In genomic region chr6:151196571-151196970, GRCh38 we compare ENCODE assay signal across 20 cellular contexts. TPM values are rescaled to one million over a fixed set of nuclear protein-coding genes. Genes with fewer than 3 reads are reported as not detected.
DNase-seq lines count a peak whose midpoint lies in the region; ATAC-seq and TF ChIP-seq lines count a peak whose summit lies in the region.
"Had no signal": no experiment of that assay in that cellular context is flagged by ENCODE, and none has a peak within 500 bp of the region (broad histone marks: within the 10 kb centered on the region; RNA-seq: fewer than 3 reads in every experiment).

No MANE protein-coding gene starts in this region.

- H3K36me3 ChIP-seq in colonic mucosa (no peaks in the 10 kb centered on the region), spleen (no peaks in the 10 kb centered on the region)

- H3K27ac Mint-ChIP-seq in activated CD4-positive, alpha-beta T cell treated with anti-CD3 and anti-CD28 coated beads, Interleukin-2, amount 10 ng/mL, durations not matched to agents 24 days and 14 days, result no peak overlapping the region
- H3K27ac Mint-ChIP-seq: activated CD4-positive, alpha-beta T cell treated with anti-CD3 and anti-CD28 coated beads, Interleukin-2, amount 10 ng/mL, durations not matched to agents 7 days and 5 days; activated T-helper 1 cell treated with anti-CD3 and anti-CD28 coated beads, Interleukin-12 subunit alpha, Interleukin-12 subunit beta, Interleukin-2, Interleukin-4 antibody, amounts not matched to agents 30 ng/mL and 10 ng/mL and 1 ng/mL, durations not matched to agents 14 hours and 24 hours and 36 hours; HFFc6; memory B cell; T-helper 17 cell had no signal

- H3K9me3 ChIP-seq in colonic mucosa, result no peaks in the 10 kb centered on the region
- H3K9me3 ChIP-seq in right cardiac atrium (ENCODE audit: control insufficient read depth, low read length), result no peaks in the 10 kb centered on the region
- H3K9me3 ChIP-seq in spleen, result no peaks in the 10 kb centered on the region

- no peaks in the 10 kb centered on the region for H3K9me3 Mint-ChIP-seq in activated CD4-positive, alpha-beta T cell treated with anti-CD3 and anti-CD28 coated beads, Interleukin-2, amount 10 ng/mL, durations not matched to agents 24 days and 14 days
- H3K9me3 Mint-ChIP-seq: activated CD4-positive, alpha-beta T cell treated with anti-CD3 and anti-CD28 coated beads, Interleukin-2, amount 10 ng/mL, durations not matched to agents 7 days and 5 days; activated T-helper 1 cell treated with anti-CD3 and anti-CD28 coated beads, Interleukin-12 subunit alpha, Interleukin-12 subunit beta, Interleukin-2, Interleukin-4 antibody, amounts not matched to agents 30 ng/mL and 10 ng/mL and 1 ng/mL, durations not matched to agents 14 hours and 24 hours and 36 hours; HFFc6; memory B cell had no signal

- H3K4me3 Mint-ChIP-seq in activated CD4-positive, alpha-beta T cell treated with anti-CD3 and anti-CD28 coated beads, Interleukin-2, amount 10 ng/mL, durations not matched to agents 24 days and 14 days, result no peak overlapping the region
- H3K4me3 Mint-ChIP-seq: activated CD4-positive, alpha-beta T cell treated with anti-CD3 and anti-CD28 coated beads, Interleukin-2, amount 10 ng/mL, durations not matched to agents 7 days and 5 days; activated T-helper 1 cell treated with anti-CD3 and anti-CD28 coated beads, Interleukin-12 subunit alpha, Interleukin-12 subunit beta, Interleukin-2, Interleukin-4 antibody, amounts not matched to agents 30 ng/mL and 10 ng/mL and 1 ng/mL, durations not matched to agents 14 hours and 24 hours and 36 hours; HFFc6; memory B cell; T-helper 17 cell had no signal

- TF ChIP-seq CTCF in colonic mucosa (IDR thresholded peaks at IDR 0.05) (no peak), spleen (IDR thresholded peaks at IDR 0.05 in 8 of 11, conservative IDR thresholded peaks at IDR 0.05 in 3 of 11) (no peak)

- H3K27me3 ChIP-seq in colonic mucosa, result no peaks in the 10 kb centered on the region
- H3K27me3 ChIP-seq in right cardiac atrium (ENCODE audit: control insufficient read depth, insufficient read depth), result no peaks in the 10 kb centered on the region
- H3K27me3 ChIP-seq in spleen (replicated peaks in 1 of 7), result no peaks in the 10 kb centered on the region

- peaks cover 7% of the 10 kb centered on the region for H3K27me3 Mint-ChIP-seq in activated CD4-positive, alpha-beta T cell treated with anti-CD3 and anti-CD28 coated beads, Interleukin-2, amount 10 ng/mL, durations not matched to agents 24 days and 14 days
- H3K27me3 Mint-ChIP-seq: memory B cell had no signal

- no peak overlapping the region for H3K9ac ChIP-seq in colonic mucosa (ENCODE audit: low read depth in 2 of 2, low read length in 2 of 2)

- no peaks in the 10 kb centered on the region for H3K36me3 Mint-ChIP-seq in activated CD4-positive, alpha-beta T cell treated with anti-CD3 and anti-CD28 coated beads, Interleukin-2, amount 10 ng/mL, durations not matched to agents 24 days and 14 days (ENCODE audit: low read depth)
- H3K36me3 Mint-ChIP-seq: memory B cell had no signal

- no peak for TF ChIP-seq POLR2A in spleen (IDR thresholded peaks at IDR 0.05)

- intact Hi-C loops in colonic mucosa (cut with DNase I) (no loop called here), right cardiac atrium (cut with DNase I) (no loop called here), spleen (cut with DNase I; ENCODE audit: low total_unique reads) (no loop called here)
- intact Hi-C loops in activated CD4-positive, alpha-beta T cell treated with anti-CD3 and anti-CD28 coated beads, Interleukin-2, amount 10 ng/mL, durations not matched to agents 24 days and 14 days (cut with micrococcal nuclease), result no loop called here

- H3K4me1 ChIP-seq in colonic mucosa (no peaks in the 10 kb centered on the region), right cardiac atrium (ENCODE audit: control insufficient read depth, insufficient read depth, low read length) (no peaks in the 10 kb centered on the region), spleen (no peaks in the 10 kb centered on the region)

- 69% methylated on average over 2 of the region's 2 CpGs for WGBS in right cardiac atrium
- 85 to 93% (median 86%) methylated on average over 2 of the region's 2 CpGs for WGBS in spleen, 5 donors

- ATAC-seq in right cardiac atrium, result peak; percentile 48 to 79
- ATAC-seq: stimulated activated naive CD8-positive, alpha-beta T cell treated with anti-CD3 and anti-CD28 coated beads, Interleukin-15, Interleukin-2, amounts not matched to agents 100 U/mL and 50 U/mL, for 24 hours; T-helper 17 cell had no signal

- in situ Hi-C loops in KBM-7 (cut with MboI; ENCODE audit: low pct_unique_long_range_greater_than_20kb, low sequenced_read_pairs), result no loop called here

- H3K4me3 ChIP-seq in colonic mucosa, result no peak overlapping the region
- no peak overlapping the region for H3K4me3 ChIP-seq in right cardiac atrium (ENCODE audit: low read length)
- no peak overlapping the region for H3K4me3 ChIP-seq in spleen
- H3K4me3 ChIP-seq: coronary artery had no signal

- DNase-seq in GM04504 (ENCODE audit: low read depth) (peak; percentile 17), colonic mucosa (peak; percentile 42), right cardiac atrium (peak; percentile 47 to 73 (median 61)), stromal cell of bone marrow (ENCODE audit: low read depth) (peak; percentile 52), KBM-7 (no peak), HuH-7 (ENCODE audit: low spot score) (no peak), spleen (no peak)
- no peak for DNase-seq in activated CD4-positive, alpha-beta T cell treated with anti-CD3 and anti-CD28 coated beads, Interleukin-2, amount 10 ng/mL, durations not matched to agents 24 days and 14 days
- DNase-seq: activated CD4-positive, alpha-beta T cell treated with anti-CD3 and anti-CD28 coated beads, Interleukin-2, amount 10 ng/mL, durations not matched to agents 7 days and 5 days; amniotic stem cell; C1 segment of cervical spinal cord; HFFc6; NCI-H526 treated with DMSO at 0.1 percent for 48 hours; RPMI8226; small intestine; stimulated activated naive CD8-positive, alpha-beta T cell treated with anti-CD3 and anti-CD28 coated beads, Interleukin-15, Interleukin-2, amounts not matched to agents 100 U/mL and 50 U/mL, for 24 hours; T-helper 17 cell had no signal

- no peaks in the 10 kb centered on the region for H3K4me1 Mint-ChIP-seq in activated CD4-positive, alpha-beta T cell treated with anti-CD3 and anti-CD28 coated beads, Interleukin-2, amount 10 ng/mL, durations not matched to agents 24 days and 14 days
- H3K4me1 Mint-ChIP-seq: activated CD4-positive, alpha-beta T cell treated with anti-CD3 and anti-CD28 coated beads, Interleukin-2, amount 10 ng/mL, durations not matched to agents 7 days and 5 days; memory B cell had no signal

- H3K27ac ChIP-seq in colonic mucosa (no peak overlapping the region), right cardiac atrium (ENCODE audit: low read length) (no peak overlapping the region), spleen (peak overlapping the region in 1 of 8 donors; percentile 22)

RNA-seq across cellular contexts. Expression of gene AKAP12, which starts 43.2 kb away (rescaled TPM):
- total RNA-seq in colonic mucosa (10 to 100 TPM in 1 of 2 donors, 1 to 10 TPM in 1; 3.9 to 38.8 TPM), right cardiac atrium (10 to 100 TPM; 27.3 to 48.6 (median 29.0) TPM), spleen (10 to 100 TPM; 38.0 to 64.7 (median 47.7) TPM)
- polyA plus RNA-seq in right cardiac atrium (14.0 TPM), spleen (1 to 10 TPM; 3.2 to 6.1 (median 3.8) TPM)
- total RNA-seq in activated CD4-positive, alpha-beta T cell treated with anti-CD3 and anti-CD28 coated beads, Interleukin-2, amount 10 ng/mL, durations not matched to agents 24 days and 14 days, result 1.0 and 1.1 TPM in 2 replicates

Comparison
In these comparisons a context has a peak if more than half of its experiments do, and no peak if none do; other contexts are left out.
1. DNase-seq: peak in GM04504 (single experiment), colonic mucosa (single experiment), right cardiac atrium (3 of 3) and stromal cell of bone marrow (single experiment); none in activated CD4-positive, alpha-beta T cell treated with anti-CD3 and anti-CD28 coated beads, Interleukin-2, amount 10 ng/mL, durations not matched to agents 24 days and 14 days (single experiment), KBM-7 (single experiment), HuH-7 (single experiment) and spleen (single experiment).